29 cellular contexts compared by ENCODE assay signal in genomic region chr11:18834754-18835466, GRCh38. TPM values are rescaled to one million over a fixed set of nuclear protein-coding genes. Genes with fewer than 3 reads are reported as not detected.
"Had no signal": no experiment of that assay in that cellular context is flagged by ENCODE, and none has a peak within 500 bp of the region (broad histone marks: within the 10 kb centered on the region; RNA-seq: fewer than 3 reads in every experiment).

No MANE protein-coding gene starts in this region.

- FAIRE-seq: endometrium, islet of Langerhans, keratinocyte had no signal

- H3K27ac ChIP-seq: colonic mucosa, epithelial cell of prostate, esophagus squamous epithelium, gastrocnemius medialis, heart right ventricle, left lung, lower lobe of right lung had no signal

- H3K4me1 ChIP-seq: colonic mucosa, esophagus squamous epithelium, gastrocnemius medialis, heart right ventricle, left lung, lower lobe of right lung had no signal

- DNase-seq: colonic mucosa; cortex of kidney; effector CD8-positive, alpha-beta T cell; effector memory CD8-positive, alpha-beta T cell; endodermal cell; erythroblast; esophagus squamous epithelium; foreskin fibroblast; gastrocnemius medialis; glutamatergic neuron; head of caudate nucleus; heart right ventricle; hippocampal formation; left cardiac atrium; left lung; left ventricle myocardium superior; lower lobe of right lung; mesenchymal stem cell; midbrain had no signal

- H3K9me3 ChIP-seq: colonic mucosa, esophagus squamous epithelium, gastrocnemius medialis had no signal

- ATAC-seq: effector memory CD8-positive, alpha-beta T cell; esophagus mucosa; gastrocnemius medialis; heart right ventricle; left cardiac atrium; left ventricle myocardium superior had no signal

- H3K36me3 ChIP-seq: colonic mucosa, esophagus squamous epithelium, gastrocnemius medialis, heart right ventricle, left lung, lower lobe of right lung had no signal

- H3K4me3 ChIP-seq: colonic mucosa, esophagus squamous epithelium, gastrocnemius medialis, heart right ventricle, left lung, lower lobe of right lung had no signal

- H3K27me3 ChIP-seq: colonic mucosa, gastrocnemius medialis had no signal

RNA-seq across cellular contexts. Expression of gene PTPN5, which starts 43.3 kb away (rescaled TPM):
- total RNA-seq: dermis microvascular lymphatic vessel endothelial cell, esophagus mucosa, glomerular endothelial cell, kidney epithelial cell, lung microvascular endothelial cell, mononuclear cell had no signal
- polyA plus RNA-seq: keratinocyte had no signal
